25 cellular contexts compared by ENCODE assay signal in genomic region chr7:34041716-34042115, GRCh38.
A peak's percentile ranks its signal among the peaks of the same experiment; 100 is the strongest.
DNase-seq lines count a peak whose midpoint lies in the region; ATAC-seq, FAIRE-seq and TF ChIP-seq lines count a peak whose summit lies in the region.
"Had no signal": no experiment of that assay in that cellular context is flagged by ENCODE, and none has a peak within 500 bp of the region (broad histone marks: within the 10 kb centered on the region; RNA-seq: fewer than 3 reads in every experiment).

No MANE protein-coding gene starts in this region.

- peak overlapping the region; percentile 34 to 78 for H3K18ac ChIP-seq in mesenchymal stem cell (ENCODE audit: low read depth in 1 of 2, low read length in 2 of 2)

- peak overlapping the region in 1 of 2 experiments; percentile 38 for H2BK12ac ChIP-seq in mesenchymal stem cell (ENCODE audit: low read length in 2 of 2)

- H3K4me3 ChIP-seq in AG10803 (ENCODE audit: low read length) (no peak overlapping the region), brain microvascular endothelial cell (ENCODE audit: low read depth, low read length) (no peak overlapping the region), mesenchymal stem cell (ENCODE audit: insufficient read depth in 1 of 2, low read depth in 1 of 2, low read length in 2 of 2) (no peak overlapping the region)
- H3K4me3 ChIP-seq: MG63 had no signal

- no peak overlapping the region for H3K23ac ChIP-seq in mesenchymal stem cell (ENCODE audit: low read length in 2 of 2)

- H3K27ac ChIP-seq in brain microvascular endothelial cell (peak overlapping the region; percentile 30), mesenchymal stem cell (ENCODE audit: low read length, poor library complexity, severe bottlenecking) (no peak overlapping the region)
- H3K27ac ChIP-seq: KMS-11 had no signal

- H3K4me1 ChIP-seq in mesenchymal stem cell (ENCODE audit: control insufficient read depth, insufficient read depth, low read depth, low read length), result no peaks in the 10 kb centered on the region

- H3K4me3 Mint-ChIP-seq in HFFc6, result 0 out of 2 replicates have a peak overlapping the region, but pooled peaks have one; percentile 16
- H3K4me3 Mint-ChIP-seq: B cell; CD4-positive, CD25-positive, alpha-beta regulatory T cell had no signal

- no peak overlapping the region for H3K14ac ChIP-seq in mesenchymal stem cell (ENCODE audit: low read length in 2 of 2)

- no peaks in the 10 kb centered on the region for H3K36me3 ChIP-seq in brain microvascular endothelial cell (replicated peaks)
- peaks cover 0 to 25% of the 10 kb centered on the region in 2 experiments for H3K36me3 ChIP-seq in mesenchymal stem cell (ENCODE audit: control insufficient read depth in 1 of 2, insufficient read depth in 2 of 2, low read depth in 1 of 2, low read length in 2 of 2)

- WGBS in mesenchymal stem cell, result 87% methylated on average over 4 of the region's 4 CpGs

- no peak overlapping the region for H4K91ac ChIP-seq in mesenchymal stem cell (ENCODE audit: low read length)

- no peaks in the 10 kb centered on the region for H3K27me3 Mint-ChIP-seq in HFFc6 (ENCODE audit: insufficient read depth)
- H3K27me3 Mint-ChIP-seq: B cell had no signal

- H3K4me1 Mint-ChIP-seq in HFFc6 (ENCODE audit: low read depth), result peaks cover 69% of the 10 kb centered on the region
- H3K4me1 Mint-ChIP-seq: B cell; CD4-positive, CD25-positive, alpha-beta regulatory T cell had no signal

- no peak overlapping the region for H2AFZ ChIP-seq in mesenchymal stem cell (ENCODE audit: low read depth, low read length)

- DNase-seq in AG10803 (ENCODE audit: low read depth) (peak; percentile 68), HFFc6 (peak; percentile 35), brain microvascular endothelial cell (no peak), mesenchymal stem cell (no peak), COLO668 (lab: John Stamatoyannopoulos, UW; ENCODE audit: unreplicated experiment) (no peak), NCI-H510A treated with DMSO at 0.1 percent for 48 hours (lab: John Stamatoyannopoulos, UW) (no peak), GM12892 (ENCODE audit: insufficient read length) (no peak)
- DNase-seq: Calu3; CD4-positive, CD25-positive, alpha-beta regulatory T cell; GDM1; GOT3; MG63; NCI-H1092; NCI-H1694; NCI-H2107; NCI-H2227 treated with DMSO at 0.1 percent for 48 hours; NCI-H524 treated with DMSO at 0.1 percent for 48 hours had no signal

- H2BK5ac ChIP-seq in mesenchymal stem cell (ENCODE audit: low read depth, low read length, poor library complexity, severe bottlenecking), result no peak overlapping the region

- no peak for ATAC-seq in HG03139 (IDR thresholded peaks at IDR 0.05; ENCODE audit: unreplicated experiment)
- ATAC-seq: HepG2, Panc1, Right ventricle myocardium inferior had no signal

- no peak overlapping the region for H2BK15ac ChIP-seq in mesenchymal stem cell (ENCODE audit: low read depth, poor library complexity, severe bottlenecking)

- no peak overlapping the region for H2AK5ac ChIP-seq in mesenchymal stem cell (ENCODE audit: low read length, severe bottlenecking)

- in situ Hi-C loops in brain microvascular endothelial cell (cut with HindIII; ENCODE audit: low pct_ligation_motif_present, low sequenced_read_pairs), result no loop called here

- peaks cover 11% of the 10 kb centered on the region for H3K36me3 Mint-ChIP-seq in HFFc6 (ENCODE audit: low read depth)
- H3K36me3 Mint-ChIP-seq: CD4-positive, CD25-positive, alpha-beta regulatory T cell had no signal

- no peaks in the 10 kb centered on the region for H3K9me3 Mint-ChIP-seq in HFFc6

- H3K9ac ChIP-seq in mesenchymal stem cell (ENCODE audit: low read length), result peak overlapping the region; percentile 46
- H3K9ac ChIP-seq: KMS-11 had no signal

- no peak overlapping the region for H3K4ac ChIP-seq in mesenchymal stem cell (ENCODE audit: low read depth in 1 of 2, low read length in 2 of 2)

- H2BK120ac ChIP-seq in mesenchymal stem cell (ENCODE audit: low read depth, low read length), result no peak overlapping the region

- no peak for TF ChIP-seq POLR2A in GM12892 (IDR thresholded peaks at IDR 0.05; ENCODE audit: low read depth, low read length)

- H3K4me2 ChIP-seq in mesenchymal stem cell (ENCODE audit: low read length, poor library complexity, severe bottlenecking), result no peak overlapping the region
- H3K4me2 ChIP-seq: KMS-11 had no signal

- peak overlapping the region; percentile 94 for H3K27ac Mint-ChIP-seq in HFFc6
- H3K27ac Mint-ChIP-seq: B cell; CD4-positive, CD25-positive, alpha-beta regulatory T cell had no signal

- TF ChIP-seq CTCF in AG10803 (conservative IDR thresholded peaks at IDR 0.05; ENCODE audit: low read length) (no peak), HFFc6 (IDR thresholded peaks at IDR 0.05) (no peak), brain microvascular endothelial cell (IDR thresholded peaks at IDR 0.05; ENCODE audit: low read depth, low read length, missing control alignments) (no peak)

- H3K27me3 ChIP-seq in brain microvascular endothelial cell (replicated peaks) (no peaks in the 10 kb centered on the region), mesenchymal stem cell (ENCODE audit: control insufficient read depth in 1 of 2, insufficient read depth in 1 of 2, low read length in 2 of 2) (no peaks in the 10 kb centered on the region)
- H3K27me3 ChIP-seq: MG63 had no signal

- peak overlapping the region; percentile 70 for H4K8ac ChIP-seq in mesenchymal stem cell (ENCODE audit: low read length)

- H3K79me1 ChIP-seq in mesenchymal stem cell (replicated peaks; ENCODE audit: low read length, poor library complexity, severe bottlenecking), result no peaks in the 10 kb centered on the region

- no peaks in the 10 kb centered on the region for H3K9me3 ChIP-seq in mesenchymal stem cell (ENCODE audit: control insufficient read depth, low read length)
- H3K9me3 ChIP-seq: MG63 had no signal

- no peak for FAIRE-seq in GM12892 (lab: Jason Lieb, UNC)
- FAIRE-seq: A204.1, GM12891, HepG2 had no signal

Comparison
In these comparisons a context has a peak if more than half of its experiments do, and no peak if none do; other contexts are left out.
1. DNase-seq: peak in AG10803 (single experiment) and HFFc6 (single experiment); none in brain microvascular endothelial cell (single experiment), mesenchymal stem cell (single experiment), COLO668 (single experiment), NCI-H510A treated with DMSO at 0.1 percent for 48 hours (single experiment) and GM12892 (single experiment).